9 cellular contexts compared by ENCODE assay signal in the genomic region with DNA sequence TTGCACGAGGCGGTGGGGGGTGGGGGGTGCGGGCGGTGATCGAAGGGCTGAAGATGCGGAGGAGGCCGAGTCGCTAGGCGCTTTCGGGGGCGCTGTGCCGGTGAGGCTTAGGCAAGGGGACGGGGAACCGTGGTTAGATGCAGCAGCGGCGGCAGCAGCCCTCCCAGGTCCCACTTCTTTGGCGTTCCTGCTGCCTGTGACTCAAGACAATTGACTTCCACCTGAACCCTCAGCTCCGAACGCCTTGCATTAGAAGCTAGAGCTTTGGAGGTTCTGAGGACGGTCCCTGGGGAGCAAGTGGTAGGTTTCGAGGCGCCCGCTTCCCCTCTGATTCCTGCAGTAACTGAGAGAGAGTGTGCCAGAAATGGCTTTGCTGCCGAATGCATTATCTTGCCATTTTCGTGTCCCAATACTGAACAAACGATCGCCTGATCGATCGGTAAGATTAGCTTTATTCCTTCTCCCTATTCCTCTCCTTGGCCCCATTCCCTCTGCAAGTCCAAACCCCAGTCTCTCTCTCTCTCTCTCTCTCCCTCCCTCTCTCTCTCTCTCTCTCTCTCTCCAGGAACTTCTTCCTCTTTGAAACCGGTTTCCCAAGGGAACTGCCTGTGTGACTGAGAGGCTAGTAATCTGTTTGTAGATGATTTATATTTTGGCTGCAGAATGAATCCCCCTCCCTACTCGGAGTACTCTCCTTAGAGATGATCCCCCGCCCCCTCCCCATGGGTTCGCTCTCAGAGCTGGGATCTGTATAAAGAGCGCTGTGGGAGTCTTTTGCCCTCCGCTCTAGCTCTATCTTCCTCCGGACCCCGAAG. TPM values are rescaled to one million over a fixed set of nuclear protein-coding genes. Genes with fewer than 3 reads are reported as not detected.
DNase-seq lines count a peak whose midpoint lies in the region; ATAC-seq and FAIRE-seq lines count a peak whose summit lies in the region.
"Had no signal": no experiment of that assay in that cellular context is flagged by ENCODE, and none has a peak within 500 bp of the region (broad histone marks: within the 10 kb centered on the region; RNA-seq: fewer than 3 reads in every experiment).

No MANE protein-coding gene starts in this region.

- ATAC-seq in GM18868 (IDR thresholded peaks at IDR 0.05; ENCODE audit: unreplicated experiment) (peak; percentile 66), GM19328 (IDR thresholded peaks at IDR 0.05; ENCODE audit: unreplicated experiment) (no peak)

- H3K27me3 ChIP-seq in iPS-15b (ENCODE audit: control insufficient read depth, insufficient read depth, low read length) (peaks cover 44% of the 10 kb centered on the region), small intestine (ENCODE audit: control insufficient read depth in 2 of 2, insufficient read depth in 2 of 2, low read length in 2 of 2) (peaks cover 0 to 9% of the 10 kb centered on the region in 2 donors)

- peaks cover 20% of the 10 kb centered on the region for H3K4me1 ChIP-seq in iPS-15b (ENCODE audit: control insufficient read depth, insufficient read depth, low read length)
- no peaks in the 10 kb centered on the region for H3K4me1 ChIP-seq in small intestine (ENCODE audit: control insufficient read depth in 2 of 2, insufficient read depth in 1 of 2, low read depth in 1 of 2, low read length in 1 of 2)

- FAIRE-seq in small intestine (lab: Jason Lieb, UNC) = no peak

- H3K4me3 ChIP-seq in iPS-15b (ENCODE audit: low read depth, low read length) = peak overlapping the region; percentile 90
- peak overlapping the region; percentile 41 to 66 for H3K4me3 ChIP-seq in small intestine (ENCODE audit: low read depth in 1 of 2, low read length in 2 of 2)

- H3K9ac ChIP-seq in iPS-15b (ENCODE audit: low read depth, low read length) = peak overlapping the region; percentile 50

- WGBS in small intestine, 3 donors = 1% methylated on average over 37 of the region's 37 CpGs

- H3K9me3 ChIP-seq in iPS-15b (ENCODE audit: control insufficient read depth, insufficient read depth, low read length) = no peaks in the 10 kb centered on the region
- H3K9me3 ChIP-seq in small intestine (ENCODE audit: control insufficient read depth, low read depth) = no peaks in the 10 kb centered on the region

- H3K36me3 ChIP-seq in iPS-15b (ENCODE audit: control insufficient read depth, insufficient read depth, low read length) (no peaks in the 10 kb centered on the region), small intestine (ENCODE audit: control insufficient read depth in 2 of 2, insufficient read depth in 2 of 2, low read length in 2 of 2) (no peaks in the 10 kb centered on the region)

- DNase-seq in NCI-H1048 (lab: John Stamatoyannopoulos, UW) = peak; percentile 53
- DNase-seq in anterior cingulate cortex (lab: John Stamatoyannopoulos, UW) = peak in 35 of 58 donors; percentile 19 to 77 (median 44)
- DNase-seq in small intestine = peak; percentile 74
- no peak for DNase-seq in activated effector memory CD4-positive, alpha-beta T cell treated with anti-CD3 and anti-CD28 coated beads, Interleukin-2, amount 50 U/mL, for 16 hours
- no peak for DNase-seq in RKO (ENCODE audit: low spot score)

- peak overlapping the region; percentile 62 to 87 for H3K27ac ChIP-seq in small intestine (ENCODE audit: low read depth in 1 of 2, low read length in 1 of 2)
- H3K27ac ChIP-seq: skin epidermis had no signal

RNA-seq across cellular contexts. Expression of a gene that starts 0.7 kb away (rescaled TPM):
- polyA plus RNA-seq in small intestine = 1 to 10 TPM; 2.7 to 9.2 (median 6.5) TPM

Comparison
In these comparisons a context has a peak if more than half of its experiments do, and no peak if none do; other contexts are left out.
1. DNase-seq: peak in NCI-H1048 (single experiment), anterior cingulate cortex (35 of 58) and small intestine (single experiment); none in activated effector memory CD4-positive, alpha-beta T cell treated with anti-CD3 and anti-CD28 coated beads, Interleukin-2, amount 50 U/mL, for 16 hours (single experiment) and RKO (single experiment).